1 cellular context compared by ENCODE assay signal in genomic region chr4:116599859-116600258, GRCh38.
TF ChIP-seq lines count a peak whose summit lies in the region.

No MANE protein-coding gene starts in this region.

TF ChIP-seq in HCT116, 20 proteins besides CTCF, POLR2A, EP300 and RAD21 (continued from another document):
- TF ChIP-seq MAX (IDR thresholded peaks at IDR 0.05) (no peak), EGR1 (IDR thresholded peaks at IDR 0.05; ENCODE audit: low read depth) (no peak)
TF ChIP-seq in HCT116: peak in this region for 0.
